ENCODE assay signal across 1 cellular context in genomic region chr20:31607640-31608255, GRCh38.
TF ChIP-seq lines count a peak whose summit lies in the region.

No MANE protein-coding gene starts in this region.

TF ChIP-seq in GM23338, 12 proteins besides CTCF, POLR2A, EP300 and RAD21 (continued from another document):
- TF ChIP-seq REST (IDR thresholded peaks at IDR 0.05; ENCODE audit: unreplicated experiment), result no peak
- TF ChIP-seq CREB1 (CRISPR knock-in tag; IDR thresholded peaks at IDR 0.05; ENCODE audit: low read depth), result no peak
- TF ChIP-seq JUNB (IDR thresholded peaks at IDR 0.05; ENCODE audit: unreplicated experiment), result no peak
- no peak for TF ChIP-seq ZNF114 (CRISPR knock-in tag; IDR thresholded peaks at IDR 0.05)
- TF ChIP-seq EZH2phosphoT487 (IDR thresholded peaks at IDR 0.05; ENCODE audit: unreplicated experiment), result no peak
- no peak for TF ChIP-seq ZNF331 (CRISPR knock-in tag; IDR thresholded peaks at IDR 0.05; ENCODE audit: low read depth)
- TF ChIP-seq POLR2AphosphoS5 (IDR thresholded peaks at IDR 0.05; ENCODE audit: low read depth), result no peak
- no peak for TF ChIP-seq NANOG (IDR thresholded peaks at IDR 0.05; ENCODE audit: borderline replicate concordance)
